ENCODE assay signal across 10 cellular contexts in genomic region chr7:30796105-30796869, GRCh38. TPM values are rescaled to one million over a fixed set of nuclear protein-coding genes. Genes with fewer than 3 reads are reported as not detected.
DNase-seq lines count a peak whose midpoint lies in the region; ATAC-seq and TF ChIP-seq lines count a peak whose summit lies in the region.
"Had no signal": no experiment of that assay in that cellular context is flagged by ENCODE, and none has a peak within 500 bp of the region (broad histone marks: within the 10 kb centered on the region; RNA-seq: fewer than 3 reads in every experiment).

No MANE protein-coding gene starts in this region.

- H3K4me1 Mint-ChIP-seq in T-helper 1 cell treated with Interleukin-12 subunit alpha and Interleukin-12 subunit beta and Interleukin-4 antibody, amounts not matched to agents 30 μg/mL and 1 μg/mL, for 36 hours (ENCODE audit: low read depth) = peaks cover 15% of the 10 kb centered on the region
- H3K4me1 Mint-ChIP-seq in stimulated activated effector memory CD8-positive, alpha-beta T cell treated with anti-CD3 and anti-CD28 coated beads, Interleukin-12 subunit alpha, Interleukin-12 subunit beta, amount 100 ng/mL, for 72 hours = peaks cover 17% of the 10 kb centered on the region
- H3K4me1 Mint-ChIP-seq in CD14-positive monocyte = peaks cover 1% of the 10 kb centered on the region

- peak overlapping the region in 1 of 4 donors; percentile 58 for H3K27ac ChIP-seq in Peyer's patch
- H3K27ac ChIP-seq: 22Rv1 had no signal

- peak overlapping the region; percentile 61 for H3K27ac Mint-ChIP-seq in T-helper 1 cell treated with Interleukin-12 subunit alpha and Interleukin-12 subunit beta and Interleukin-4 antibody, amounts not matched to agents 30 μg/mL and 1 μg/mL, for 36 hours
- H3K27ac Mint-ChIP-seq in stimulated activated effector memory CD8-positive, alpha-beta T cell treated with anti-CD3 and anti-CD28 coated beads, Interleukin-12 subunit alpha, Interleukin-12 subunit beta, amount 100 ng/mL, for 72 hours = peak overlapping the region; percentile 84
- no peak overlapping the region for H3K27ac Mint-ChIP-seq in CD14-positive monocyte

- ATAC-seq in stimulated activated effector memory CD8-positive, alpha-beta T cell treated with anti-CD3 and anti-CD28 coated beads, Interleukin-12 subunit alpha, Interleukin-12 subunit beta, amount 100 ng/mL, for 72 hours = no peak
- ATAC-seq in HG03442 (IDR thresholded peaks at IDR 0.05; ENCODE audit: unreplicated experiment) = no peak

- peaks cover 0 to 21% (median 3%) of the 10 kb centered on the region in 4 donors for H3K4me1 ChIP-seq in Peyer's patch

- no peak overlapping the region for H3K4me3 ChIP-seq in fibroblast of mammary gland (ENCODE audit: control insufficient read depth, low read depth, low read length)
- no peak overlapping the region for H3K4me3 ChIP-seq in Peyer's patch

- no peaks in the 10 kb centered on the region for H3K27me3 ChIP-seq in Peyer's patch

- no peak overlapping the region for H3K4me3 Mint-ChIP-seq in T-helper 1 cell treated with Interleukin-12 subunit alpha and Interleukin-12 subunit beta and Interleukin-4 antibody, amounts not matched to agents 30 μg/mL and 1 μg/mL, for 36 hours
- H3K4me3 Mint-ChIP-seq in stimulated activated effector memory CD8-positive, alpha-beta T cell treated with anti-CD3 and anti-CD28 coated beads, Interleukin-12 subunit alpha, Interleukin-12 subunit beta, amount 100 ng/mL, for 72 hours = no peak overlapping the region
- no peak overlapping the region for H3K4me3 Mint-ChIP-seq in CD14-positive monocyte

- DNase-seq in T-helper 1 cell (no peak), NCI-H226 (peak; percentile 66), fibroblast of mammary gland (ENCODE audit: low read depth) (peak; percentile 73), Peyer's patch (no peak), CD14-positive monocyte (ENCODE audit: low spot score) (no peak)
- peak in 1 of 2 donors; percentile 17 for DNase-seq in stimulated activated effector memory CD8-positive, alpha-beta T cell treated with anti-CD3 and anti-CD28 coated beads, Interleukin-12 subunit alpha, Interleukin-12 subunit beta, amount 100 ng/mL, for 72 hours (ENCODE audit: low spot score in 2 of 2)
- DNase-seq: NCI-H146 had no signal

- TF ChIP-seq CTCF in fibroblast of mammary gland (conservative IDR thresholded peaks at IDR 0.05; ENCODE audit: control insufficient read depth, insufficient read depth, low read depth, low read length) (no peak), Peyer's patch (IDR thresholded peaks at IDR 0.05) (no peak), CD14-positive monocyte (IDR thresholded peaks at IDR 0.05) (no peak)

- no peaks in the 10 kb centered on the region for H3K9me3 ChIP-seq in Peyer's patch

- H3K9me3 Mint-ChIP-seq in T-helper 1 cell treated with Interleukin-12 subunit alpha and Interleukin-12 subunit beta and Interleukin-4 antibody, amounts not matched to agents 30 μg/mL and 1 μg/mL, for 36 hours = no peaks in the 10 kb centered on the region
- H3K9me3 Mint-ChIP-seq in stimulated activated effector memory CD8-positive, alpha-beta T cell treated with anti-CD3 and anti-CD28 coated beads, Interleukin-12 subunit alpha, Interleukin-12 subunit beta, amount 100 ng/mL, for 72 hours = no peaks in the 10 kb centered on the region
- no peaks in the 10 kb centered on the region for H3K9me3 Mint-ChIP-seq in CD14-positive monocyte

- H3K27me3 Mint-ChIP-seq in T-helper 1 cell treated with Interleukin-12 subunit alpha and Interleukin-12 subunit beta and Interleukin-4 antibody, amounts not matched to agents 30 μg/mL and 1 μg/mL, for 36 hours (ENCODE audit: low read depth) = no peaks in the 10 kb centered on the region
- H3K27me3 Mint-ChIP-seq in CD14-positive monocyte (ENCODE audit: low read depth in 3 of 3) = peaks cover 0 to 3% (median 1%) of the 10 kb centered on the region in 3 donors

- intact Hi-C loops in CD14-positive monocyte (cut with micrococcal nuclease) = no loop called here

- no peaks in the 10 kb centered on the region for H3K36me3 ChIP-seq in Peyer's patch

- TF ChIP-seq POLR2A in Peyer's patch (IDR thresholded peaks at IDR 0.05) = no peak

- no peaks in the 10 kb centered on the region for H3K36me3 Mint-ChIP-seq in T-helper 1 cell treated with Interleukin-12 subunit alpha and Interleukin-12 subunit beta and Interleukin-4 antibody, amounts not matched to agents 30 μg/mL and 1 μg/mL, for 36 hours (ENCODE audit: low read depth)
- no peaks in the 10 kb centered on the region for H3K36me3 Mint-ChIP-seq in stimulated activated effector memory CD8-positive, alpha-beta T cell treated with anti-CD3 and anti-CD28 coated beads, Interleukin-12 subunit alpha, Interleukin-12 subunit beta, amount 100 ng/mL, for 72 hours
- H3K36me3 Mint-ChIP-seq in CD14-positive monocyte = no peaks in the 10 kb centered on the region

RNA-seq across cellular contexts. Expression of gene MINDY4, which starts 25.1 kb away (rescaled TPM):
- total RNA-seq in Peyer's patch = 10 to 100 TPM in 1 of 4 donors, 1 to 10 TPM in 3; 3.9 to 19.8 (median 6.8) TPM
- polyA plus RNA-seq in CD14-positive monocyte = under 1 TPM in 1 of 2 donors, not detected in 1; 0.15 TPM

RNA-seq across cellular contexts. Expression of gene INMT, which starts 44.4 kb away (rescaled TPM):
- total RNA-seq in Peyer's patch = 10 to 100 TPM in 1 of 4 donors, 1 to 10 TPM in 3; 3.1 to 24.8 (median 4.8) TPM
- not detected for polyA plus RNA-seq in CD14-positive monocyte

Comparison
In these comparisons a context has a peak if more than half of its experiments do, and no peak if none do; other contexts are left out.
1. H3K27ac Mint-ChIP-seq: peak in T-helper 1 cell treated with Interleukin-12 subunit alpha and Interleukin-12 subunit beta and Interleukin-4 antibody, amounts not matched to agents 30 μg/mL and 1 μg/mL, for 36 hours (single experiment) and stimulated activated effector memory CD8-positive, alpha-beta T cell treated with anti-CD3 and anti-CD28 coated beads, Interleukin-12 subunit alpha, Interleukin-12 subunit beta, amount 100 ng/mL, for 72 hours (single experiment); none in CD14-positive monocyte (0 of 7).
2. DNase-seq: peak in NCI-H226 (single experiment) and fibroblast of mammary gland (single experiment); none in T-helper 1 cell (0 of 5), Peyer's patch (0 of 3) and CD14-positive monocyte (single experiment).